In genomic region chr7:158430308-158431034, GRCh38 we compare ENCODE assay signal across 32 cellular contexts.
DNase-seq lines count a peak whose midpoint lies in the region; ATAC-seq and TF ChIP-seq lines count a peak whose summit lies in the region.
"Had no signal": no experiment of that assay in that cellular context is flagged by ENCODE, and none has a peak within 500 bp of the region (broad histone marks: within the 10 kb centered on the region; RNA-seq: fewer than 3 reads in every experiment).

No MANE protein-coding gene starts in this region.

- H3K36me3 Mint-ChIP-seq in neural progenitor cell, result no peaks in the 10 kb centered on the region
- H3K36me3 Mint-ChIP-seq: CD8-positive, alpha-beta memory T cell; naive B cell had no signal

- ATAC-seq in GM18517 (IDR thresholded peaks at IDR 0.05; ENCODE audit: unreplicated experiment), result no peak
- no peak for ATAC-seq in HG02678 (IDR thresholded peaks at IDR 0.05; ENCODE audit: unreplicated experiment)
- ATAC-seq in GM18520 (IDR thresholded peaks at IDR 0.05; ENCODE audit: unreplicated experiment), result no peak
- ATAC-seq: activated CD8-positive, alpha-beta T cell treated with anti-CD3 and anti-CD28 coated beads for 36 hours had no signal

- no peaks in the 10 kb centered on the region for H3K79me2 ChIP-seq in neural progenitor cell (ENCODE audit: low read depth)

- no peaks in the 10 kb centered on the region for H3K36me3 ChIP-seq in right atrium auricular region
- H3K36me3 ChIP-seq in WERI-Rb-1, result no peaks in the 10 kb centered on the region
- no peaks in the 10 kb centered on the region for H3K36me3 ChIP-seq in neural progenitor cell
- H3K36me3 ChIP-seq: heart left ventricle, left ventricle myocardium inferior, uterus had no signal

- H3K27me3 Mint-ChIP-seq in neural progenitor cell (ENCODE audit: insufficient read depth, low read depth), result peaks cover 4% of the 10 kb centered on the region

- peak overlapping the region; percentile 9 for H3K27ac Mint-ChIP-seq in neural progenitor cell
- H3K27ac Mint-ChIP-seq: activated CD8-positive, alpha-beta T cell treated with anti-CD3 and anti-CD28 coated beads for 36 hours; B cell; CD8-positive, alpha-beta memory T cell; dendritic cell treated with granulocyte-macrophage colony-stimulating factor and Interleukin-4, amounts not matched to agents 40 ng/mL and 50 ng/mL, for 4 days; naive B cell; stimulated activated naive CD8-positive, alpha-beta T cell treated with anti-CD3 and anti-CD28 coated beads, Interleukin-15, Interleukin-2, amounts not matched to agents 100 ng/mL and 50 ng/mL, for 24 hours had no signal

- no peaks in the 10 kb centered on the region for H3K9me3 Mint-ChIP-seq in neural progenitor cell
- H3K9me3 Mint-ChIP-seq: activated CD8-positive, alpha-beta T cell treated with anti-CD3 and anti-CD28 coated beads for 36 hours; CD8-positive, alpha-beta memory T cell; central memory CD8-positive, alpha-beta T cell; dendritic cell treated with granulocyte-macrophage colony-stimulating factor and Interleukin-4, amounts not matched to agents 40 ng/mL and 50 ng/mL, for 4 days; stimulated activated naive CD8-positive, alpha-beta T cell treated with anti-CD3 and anti-CD28 coated beads, Interleukin-15, Interleukin-2, amounts not matched to agents 100 ng/mL and 50 ng/mL, for 24 hours had no signal

- no peaks in the 10 kb centered on the region for H3K9me3 ChIP-seq in right atrium auricular region
- no peaks in the 10 kb centered on the region for H3K9me3 ChIP-seq in WERI-Rb-1 (ENCODE audit: severe bottlenecking)
- no peaks in the 10 kb centered on the region for H3K9me3 ChIP-seq in neural progenitor cell (ENCODE audit: low read depth)
- H3K9me3 ChIP-seq: heart left ventricle, left ventricle myocardium inferior, uterus had no signal

- H3F3A ChIP-seq in neural progenitor cell (ENCODE audit: low read depth), result no peaks in the 10 kb centered on the region

- no peaks in the 10 kb centered on the region for H3K27me3 ChIP-seq in right atrium auricular region
- no peaks in the 10 kb centered on the region for H3K27me3 ChIP-seq in WERI-Rb-1 (ENCODE audit: insufficient read depth, low read depth, severe bottlenecking)
- H3K27me3 ChIP-seq in neural progenitor cell, result no peaks in the 10 kb centered on the region
- H3K27me3 ChIP-seq: uterus had no signal

- TF ChIP-seq CTCF in right atrium auricular region (IDR thresholded peaks at IDR 0.05), result no peak
- TF ChIP-seq CTCF in WERI-Rb-1 (IDR thresholded peaks at IDR 0.05; ENCODE audit: low read depth, low read length), result no peak
- no peak for TF ChIP-seq CTCF in neural progenitor cell (IDR thresholded peaks at IDR 0.05)

- peaks cover 15% of the 10 kb centered on the region for H3K4me1 Mint-ChIP-seq in neural progenitor cell
- H3K4me1 Mint-ChIP-seq: B cell; central memory CD8-positive, alpha-beta T cell had no signal

- no peak overlapping the region for H3K4me2 ChIP-seq in neural progenitor cell
- H3K4me2 ChIP-seq: KMS-11, PC-9 had no signal

- H3K27ac ChIP-seq in right atrium auricular region (no peak overlapping the region), WERI-Rb-1 (no peak overlapping the region), neural progenitor cell (no peak overlapping the region)
- H3K27ac ChIP-seq: KMS-11, left ventricle myocardium inferior, PC-9, uterus had no signal

- H2AFZ ChIP-seq in neural progenitor cell (replicated peaks), result no peak overlapping the region
- H2AFZ ChIP-seq: PC-9 had no signal

- intact Hi-C loops in cardiac septum (cut with DNase I), result no loop called here

- DNase-seq in cardiac septum (ENCODE audit: low spot score) (peak; percentile 70), right atrium auricular region (ENCODE audit: low spot score) (no peak), WERI-Rb-1 (peak; percentile 3), neural progenitor cell (ENCODE audit: low spot score) (no peak), NCI-H524 (lab: John Stamatoyannopoulos, UW) (no peak)
- DNase-seq: ACHN; activated CD8-positive, alpha-beta T cell treated with anti-CD3 and anti-CD28 coated beads for 36 hours; activated gamma-delta T cell treated with Interleukin-2 at 50 U/mL for 16 hours; CD8-positive, alpha-beta memory T cell; DMS 273 treated with DMSO at 0.1 percent for 48 hours; EL; foreskin fibroblast; H9; heart left ventricle; left ventricle myocardium inferior; naive B cell; NCI-H2029; NCI-H526 treated with DMSO at 0.1 percent for 48 hours; PC-9; retina; Right ventricle myocardium superior; small intestine; stimulated activated CD4-positive, alpha-beta T cell treated with anti-CD3 and anti-CD28 coated beads, Interleukin-2, amount 100 ng/mL, for 24 hours; uterus had no signal

- H3K4me1 ChIP-seq in right atrium auricular region (no peaks in the 10 kb centered on the region), neural progenitor cell (no peaks in the 10 kb centered on the region)
- H3K4me1 ChIP-seq: heart left ventricle, left ventricle myocardium inferior, uterus had no signal

- H3K9ac ChIP-seq in neural progenitor cell, result no peak overlapping the region
- H3K9ac ChIP-seq: KMS-11 had no signal

- no peak overlapping the region for H3K4me3 Mint-ChIP-seq in neural progenitor cell
- H3K4me3 Mint-ChIP-seq: activated CD8-positive, alpha-beta T cell treated with anti-CD3 and anti-CD28 coated beads for 36 hours; B cell; CD8-positive, alpha-beta memory T cell; central memory CD8-positive, alpha-beta T cell; dendritic cell treated with granulocyte-macrophage colony-stimulating factor and Interleukin-4, amounts not matched to agents 40 ng/mL and 50 ng/mL, for 4 days; H9; naive B cell; stimulated activated naive CD8-positive, alpha-beta T cell treated with anti-CD3 and anti-CD28 coated beads, Interleukin-15, Interleukin-2, amounts not matched to agents 100 ng/mL and 50 ng/mL, for 24 hours had no signal

- no peaks in the 10 kb centered on the region for H4K20me1 ChIP-seq in neural progenitor cell (ENCODE audit: low read depth)

- H3K4me3 ChIP-seq in right atrium auricular region, result no peak overlapping the region
- no peak overlapping the region for H3K4me3 ChIP-seq in WERI-Rb-1 (ENCODE audit: low read depth, low read length)
- H3K4me3 ChIP-seq in neural progenitor cell, result no peak overlapping the region
- H3K4me3 ChIP-seq: heart left ventricle, left ventricle myocardium inferior, PC-9, uterus had no signal

Comparison
In these comparisons a context has a peak if more than half of its experiments do, and no peak if none do; other contexts are left out.
1. DNase-seq: peak in cardiac septum (single experiment) and WERI-Rb-1 (single experiment); none in right atrium auricular region (single experiment), neural progenitor cell (single experiment) and NCI-H524 (0 of 2).